ENCODE assay signal across 8 cellular contexts in the genomic region with DNA sequence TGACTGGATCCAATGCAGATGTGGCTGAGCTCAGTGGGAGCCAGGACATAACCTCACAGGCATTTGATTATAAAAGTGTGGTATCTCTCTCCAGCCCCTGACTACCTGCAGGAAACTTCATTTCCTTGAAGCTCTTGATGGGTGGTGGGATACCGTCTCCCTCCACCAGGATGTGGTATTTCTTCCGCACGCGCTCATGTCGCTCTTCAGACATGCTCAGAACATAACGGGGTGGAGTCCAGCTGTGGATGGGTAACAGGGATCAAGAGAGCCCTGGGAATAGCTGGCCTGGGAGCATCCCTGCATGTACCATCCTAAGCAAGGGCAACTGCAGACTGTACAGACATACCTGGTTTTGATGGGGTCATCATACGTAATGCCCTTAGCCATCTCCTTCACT. TPM values are rescaled to one million over a fixed set of nuclear protein-coding genes. Genes with fewer than 3 reads are reported as not detected.
DNase-seq lines count a peak whose midpoint lies in the region; ATAC-seq, FAIRE-seq and TF ChIP-seq lines count a peak whose summit lies in the region.

No MANE protein-coding gene starts in this region.

- peak overlapping the region; percentile 88 for H3K27ac Mint-ChIP-seq in activated T-helper 1 cell treated with anti-CD3 and anti-CD28 coated beads, Interleukin-12 subunit alpha, Interleukin-12 subunit beta, Interleukin-2, Interleukin-4 antibody, amounts not matched to agents 30 ng/mL and 10 ng/mL and 1 ng/mL, durations not matched to agents 14 hours and 24 hours and 36 hours

- H3K9me3 Mint-ChIP-seq in activated T-helper 1 cell treated with anti-CD3 and anti-CD28 coated beads, Interleukin-12 subunit alpha, Interleukin-12 subunit beta, Interleukin-2, Interleukin-4 antibody, amounts not matched to agents 30 ng/mL and 10 ng/mL and 1 ng/mL, durations not matched to agents 14 hours and 24 hours and 36 hours, result no peaks in the 10 kb centered on the region

- H3K4me1 Mint-ChIP-seq in activated T-helper 1 cell treated with anti-CD3 and anti-CD28 coated beads, Interleukin-12 subunit alpha, Interleukin-12 subunit beta, Interleukin-2, Interleukin-4 antibody, amounts not matched to agents 30 ng/mL and 10 ng/mL and 1 ng/mL, durations not matched to agents 14 hours and 24 hours and 36 hours (ENCODE audit: low read depth), result peaks cover 36% of the 10 kb centered on the region

- H3K27me3 ChIP-seq in cardiac muscle cell, result no peaks in the 10 kb centered on the region
- H3K27me3 ChIP-seq in iPS-20b (ENCODE audit: insufficient read depth, low read length), result no peaks in the 10 kb centered on the region
- no peaks in the 10 kb centered on the region for H3K27me3 ChIP-seq in thoracic aorta (replicated peaks; ENCODE audit: insufficient read depth)
- no peaks in the 10 kb centered on the region for H3K27me3 ChIP-seq in adrenal gland

- WGBS in adrenal gland, 4 donors, result 82 to 96% (median 86%) methylated on average over 6 to 7 of the region's 7 CpGs

- no peak overlapping the region for H3K27ac ChIP-seq in cardiac muscle cell
- H3K27ac ChIP-seq in iPS-20b (ENCODE audit: low read length), result no peak overlapping the region
- H3K27ac ChIP-seq in thoracic aorta, result no peak overlapping the region
- no peak overlapping the region for H3K27ac ChIP-seq in adrenal gland

- peaks cover 41% of the 10 kb centered on the region for H3K36me3 Mint-ChIP-seq in activated T-helper 1 cell treated with anti-CD3 and anti-CD28 coated beads, Interleukin-12 subunit alpha, Interleukin-12 subunit beta, Interleukin-2, Interleukin-4 antibody, amounts not matched to agents 30 ng/mL and 10 ng/mL and 1 ng/mL, durations not matched to agents 14 hours and 24 hours and 36 hours (ENCODE audit: low read depth)

- H3K9me3 ChIP-seq in cardiac muscle cell (ENCODE audit: low read depth) (no peaks in the 10 kb centered on the region), iPS-20b (ENCODE audit: insufficient read depth, low read depth, low read length) (no peaks in the 10 kb centered on the region), thoracic aorta (no peaks in the 10 kb centered on the region), adrenal gland (replicated peaks in 1 of 3) (no peaks in the 10 kb centered on the region)

- TF ChIP-seq CTCF in cardiac muscle cell (IDR thresholded peaks at IDR 0.05; ENCODE audit: low read depth, low read length), result no peak
- no peak for TF ChIP-seq CTCF in thoracic aorta (IDR thresholded peaks at IDR 0.05)
- TF ChIP-seq CTCF in adrenal gland (IDR thresholded peaks at IDR 0.05), result no peak

- DNase-seq in cardiac muscle cell (ENCODE audit: low read depth in 1 of 2, low spot score in 1 of 2), result no peak
- no peak for DNase-seq in Right ventricle myocardium superior
- DNase-seq in activated T-helper 1 cell treated with anti-CD3 and anti-CD28 coated beads, Interleukin-12 subunit alpha, Interleukin-12 subunit beta, Interleukin-2, Interleukin-4 antibody, amounts not matched to agents 30 ng/mL and 10 ng/mL and 1 ng/mL, durations not matched to agents 14 hours and 24 hours and 36 hours (ENCODE audit: low spot score), result no peak
- no peak for DNase-seq in thoracic aorta (ENCODE audit: low spot score)
- no peak for DNase-seq in adrenal gland
- DNase-seq in islet precursor cell, result no peak
- no peak for DNase-seq in urothelium cell line (ENCODE audit: low spot score)

- no peak for ATAC-seq in Right ventricle myocardium superior (ENCODE audit: poor library complexity)
- ATAC-seq in thoracic aorta (ENCODE audit: insufficient number of reproducible peaks, low FRiP score, low read depth), result no peak

- no peaks in the 10 kb centered on the region for H3K4me1 ChIP-seq in cardiac muscle cell (ENCODE audit: low read depth)
- no peaks in the 10 kb centered on the region for H3K4me1 ChIP-seq in iPS-20b (ENCODE audit: insufficient read depth, low read length)
- peaks cover 10 to 14% of the 10 kb centered on the region in 2 donors for H3K4me1 ChIP-seq in thoracic aorta (ENCODE audit: control insufficient read depth in 1 of 2, low read depth in 2 of 2)
- peaks cover 11 to 19% of the 10 kb centered on the region in 2 donors for H3K4me1 ChIP-seq in adrenal gland (replicated peaks in 1 of 2)

- H3K36me3 ChIP-seq in cardiac muscle cell, result peaks cover 46% of the 10 kb centered on the region
- H3K36me3 ChIP-seq in iPS-20b (ENCODE audit: insufficient read depth, low read depth, low read length), result peaks cover 69% of the 10 kb centered on the region
- H3K36me3 ChIP-seq in thoracic aorta, result peaks cover 55% of the 10 kb centered on the region
- H3K36me3 ChIP-seq in adrenal gland (replicated peaks in 1 of 2), result peaks cover 0 to 66% of the 10 kb centered on the region in 2 donors

- no peak for FAIRE-seq in urothelium cell line (lab: Jason Lieb, UNC)

- intact Hi-C loops in Right ventricle myocardium superior (cut with DNase I) (no loop called here), adrenal gland (cut with DNase I) (no loop called here)
- intact Hi-C loops in activated T-helper 1 cell treated with anti-CD3 and anti-CD28 coated beads, Interleukin-12 subunit alpha, Interleukin-12 subunit beta, Interleukin-2, Interleukin-4 antibody, amounts not matched to agents 30 ng/mL and 10 ng/mL and 1 ng/mL, durations not matched to agents 14 hours and 24 hours and 36 hours (cut with micrococcal nuclease), result loop anchor here (10.0 kb wide), 1 partner anchor 1151 kb away; the partner anchor contains the start of genes ARL10 and KIAA1191

- H3K4me3 ChIP-seq in cardiac muscle cell (peak overlapping the region; percentile 70), iPS-20b (ENCODE audit: low read length) (peak overlapping the region; percentile 99), thoracic aorta (peak overlapping the region; percentile 88), adrenal gland (peak overlapping the region in 1 of 4 donors; percentile 85)

- peak overlapping the region; percentile 91 for H3K4me3 Mint-ChIP-seq in activated T-helper 1 cell treated with anti-CD3 and anti-CD28 coated beads, Interleukin-12 subunit alpha, Interleukin-12 subunit beta, Interleukin-2, Interleukin-4 antibody, amounts not matched to agents 30 ng/mL and 10 ng/mL and 1 ng/mL, durations not matched to agents 14 hours and 24 hours and 36 hours

- H3K27me3 Mint-ChIP-seq in activated T-helper 1 cell treated with anti-CD3 and anti-CD28 coated beads, Interleukin-12 subunit alpha, Interleukin-12 subunit beta, Interleukin-2, Interleukin-4 antibody, amounts not matched to agents 30 ng/mL and 10 ng/mL and 1 ng/mL, durations not matched to agents 14 hours and 24 hours and 36 hours (ENCODE audit: insufficient read depth), result no peaks in the 10 kb centered on the region

- no peak for TF ChIP-seq POLR2A in adrenal gland (IDR thresholded peaks at IDR 0.05)

- H3K9ac ChIP-seq in iPS-20b (ENCODE audit: low read depth, low read length), result peak overlapping the region; percentile 94; the same call in 1 of the 2 replicates

RNA-seq across cellular contexts. Expression of gene DDX41, which starts 1.2 kb away (rescaled TPM):
- total RNA-seq in cardiac muscle cell (183 and 223 TPM in 2 replicates), Right ventricle myocardium superior (22.6 TPM), thoracic aorta (100 to 1,000 TPM in 1 of 2 donors, 10 to 100 TPM in 1; 53.7 to 138 TPM), adrenal gland (100 to 1,000 TPM in 5 of 8 donors, 10 to 100 TPM in 3; 71.4 to 180 (median 109) TPM)
- polyA plus RNA-seq in cardiac muscle cell (107 and 109 TPM in 2 replicates), adrenal gland (100 to 1,000 TPM in 2 of 3 donors, 10 to 100 TPM in 1; 47.0 to 145 (median 124) TPM)
- total RNA-seq in activated T-helper 1 cell treated with anti-CD3 and anti-CD28 coated beads, Interleukin-12 subunit alpha, Interleukin-12 subunit beta, Interleukin-2, Interleukin-4 antibody, amounts not matched to agents 30 ng/mL and 10 ng/mL and 1 ng/mL, durations not matched to agents 14 hours and 24 hours and 36 hours, result 151 and 166 TPM in 2 replicates

RNA-seq across cellular contexts. Expression of gene DOK3, which starts 6.0 kb away (rescaled TPM):
- total RNA-seq in cardiac muscle cell, result 2.4 and 6.0 TPM in 2 replicates
- 0.95 and 3.7 TPM in 2 replicates for polyA plus RNA-seq in cardiac muscle cell
- 4.2 TPM for total RNA-seq in Right ventricle myocardium superior
- total RNA-seq in activated T-helper 1 cell treated with anti-CD3 and anti-CD28 coated beads, Interleukin-12 subunit alpha, Interleukin-12 subunit beta, Interleukin-2, Interleukin-4 antibody, amounts not matched to agents 30 ng/mL and 10 ng/mL and 1 ng/mL, durations not matched to agents 14 hours and 24 hours and 36 hours, result 3.7 and 5.0 TPM in 2 replicates
- 10 to 100 TPM; 20.5 to 35.6 TPM for total RNA-seq in thoracic aorta
- total RNA-seq in adrenal gland, result 10 to 100 TPM in 6 of 8 donors, 1 to 10 TPM in 2; 8.2 to 49.1 (median 13.5) TPM
- polyA plus RNA-seq in adrenal gland, result 10 to 100 TPM in 2 of 3 donors, 1 to 10 TPM in 1; 2.3 to 38.5 (median 10.7) TPM

RNA-seq across cellular contexts. Expression of gene PDLIM7, which starts 18.2 kb away (rescaled TPM):
- total RNA-seq in cardiac muscle cell (165 and 255 TPM in 2 replicates), Right ventricle myocardium superior (37.0 TPM), thoracic aorta (100 to 1,000 TPM; 626 to 891 TPM), adrenal gland (10 to 100 TPM; 19.0 to 63.2 (median 38.9) TPM)
- polyA plus RNA-seq in cardiac muscle cell (328 and 537 TPM in 2 replicates), adrenal gland (100 to 1,000 TPM in 2 of 3 donors, 1 to 10 TPM in 1; 6.5 to 246 (median 131) TPM)
- 49.2 and 49.9 TPM in 2 replicates for total RNA-seq in activated T-helper 1 cell treated with anti-CD3 and anti-CD28 coated beads, Interleukin-12 subunit alpha, Interleukin-12 subunit beta, Interleukin-2, Interleukin-4 antibody, amounts not matched to agents 30 ng/mL and 10 ng/mL and 1 ng/mL, durations not matched to agents 14 hours and 24 hours and 36 hours

RNA-seq across cellular contexts. Expression of gene FAM193B, which starts 38.8 kb away (rescaled TPM):
- total RNA-seq in cardiac muscle cell, result 62.2 and 80.9 TPM in 2 replicates
- polyA plus RNA-seq in cardiac muscle cell, result 67.4 and 80.2 TPM in 2 replicates
- 23.2 TPM for total RNA-seq in Right ventricle myocardium superior
- 70.9 and 79.4 TPM in 2 replicates for total RNA-seq in activated T-helper 1 cell treated with anti-CD3 and anti-CD28 coated beads, Interleukin-12 subunit alpha, Interleukin-12 subunit beta, Interleukin-2, Interleukin-4 antibody, amounts not matched to agents 30 ng/mL and 10 ng/mL and 1 ng/mL, durations not matched to agents 14 hours and 24 hours and 36 hours
- total RNA-seq in thoracic aorta, result 100 to 1,000 TPM in 1 of 2 donors, 10 to 100 TPM in 1; 76.6 to 103 TPM
- total RNA-seq in adrenal gland, result 100 to 1,000 TPM in 1 of 8 donors, 10 to 100 TPM in 7; 22.0 to 104 (median 44.0) TPM
- polyA plus RNA-seq in adrenal gland, result 100 to 1,000 TPM in 2 of 3 donors, 10 to 100 TPM in 1; 18.4 to 851 (median 249) TPM

RNA-seq across cellular contexts. Expression of gene DBN1, which starts 42.1 kb away (rescaled TPM):
- total RNA-seq in cardiac muscle cell (258 and 295 TPM in 2 replicates), Right ventricle myocardium superior (24.2 TPM), thoracic aorta (100 to 1,000 TPM in 1 of 2 donors, 10 to 100 TPM in 1; 91.2 to 132 TPM), adrenal gland (10 to 100 TPM; 11.5 to 17.5 (median 12.6) TPM)
- polyA plus RNA-seq in cardiac muscle cell (147 and 185 TPM in 2 replicates), adrenal gland (10 to 100 TPM in 2 of 3 donors, 1 to 10 TPM in 1; 5.1 to 47.1 (median 19.1) TPM)
- total RNA-seq in activated T-helper 1 cell treated with anti-CD3 and anti-CD28 coated beads, Interleukin-12 subunit alpha, Interleukin-12 subunit beta, Interleukin-2, Interleukin-4 antibody, amounts not matched to agents 30 ng/mL and 10 ng/mL and 1 ng/mL, durations not matched to agents 14 hours and 24 hours and 36 hours, result 13.1 and 14.4 TPM in 2 replicates
